In the genomic region with DNA sequence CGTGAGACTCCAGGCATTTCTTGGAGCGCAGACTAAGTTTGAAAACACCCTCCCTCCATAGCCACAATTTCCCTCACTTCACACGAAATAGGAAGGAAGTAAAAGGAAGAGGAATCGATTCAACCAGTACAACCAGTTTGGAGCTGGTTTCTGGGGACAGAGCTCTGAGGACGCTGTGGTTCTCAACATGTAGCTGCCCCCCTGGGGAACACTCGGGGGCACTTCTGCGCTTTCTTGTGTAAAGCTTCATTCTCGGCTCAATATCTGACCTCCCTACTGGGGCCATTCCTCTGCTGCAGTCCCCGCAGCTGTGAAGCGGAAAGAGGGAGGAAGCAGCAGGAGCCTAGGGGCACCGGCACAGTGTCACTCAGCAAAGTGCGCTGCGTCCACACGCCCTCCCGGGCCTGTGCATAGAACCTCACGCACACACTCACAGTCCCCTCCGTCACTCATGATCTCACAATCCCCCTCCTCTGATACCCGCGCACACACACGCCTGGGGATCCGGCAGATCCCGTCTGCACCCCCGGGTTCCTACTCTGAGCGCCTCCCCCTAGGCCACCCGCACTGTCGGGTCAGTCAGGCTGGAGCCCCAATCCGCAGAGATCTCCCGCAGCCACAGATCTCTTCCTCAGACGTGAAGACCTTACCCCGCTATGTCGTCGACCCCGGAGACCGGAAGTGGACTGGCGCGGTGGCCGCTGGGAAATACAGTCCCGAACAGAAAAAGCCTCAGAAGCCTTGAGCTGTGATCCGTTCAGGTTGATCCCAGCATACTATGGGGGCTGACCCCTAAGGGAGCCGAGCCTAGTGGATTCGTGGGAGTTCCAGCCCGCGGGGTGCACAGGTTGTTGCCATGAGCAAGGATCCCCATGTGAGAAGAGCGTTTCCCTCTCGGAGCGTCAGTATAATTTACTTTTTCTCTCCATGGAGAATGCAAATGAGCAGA, we compare ENCODE assay signal across 1 cellular context.
TF ChIP-seq lines count a peak whose summit lies in the region.

A gene (minus strand): TSS at position 688 of the 949 bp plus-strand sequence. CDS start 6,190 bp downstream, outside the sequence.

TF ChIP-seq in HepG2, 621 proteins besides CTCF, POLR2A, EP300 and RAD21 (continued from another document and continues in another):
- TF ChIP-seq, protein P1, sequence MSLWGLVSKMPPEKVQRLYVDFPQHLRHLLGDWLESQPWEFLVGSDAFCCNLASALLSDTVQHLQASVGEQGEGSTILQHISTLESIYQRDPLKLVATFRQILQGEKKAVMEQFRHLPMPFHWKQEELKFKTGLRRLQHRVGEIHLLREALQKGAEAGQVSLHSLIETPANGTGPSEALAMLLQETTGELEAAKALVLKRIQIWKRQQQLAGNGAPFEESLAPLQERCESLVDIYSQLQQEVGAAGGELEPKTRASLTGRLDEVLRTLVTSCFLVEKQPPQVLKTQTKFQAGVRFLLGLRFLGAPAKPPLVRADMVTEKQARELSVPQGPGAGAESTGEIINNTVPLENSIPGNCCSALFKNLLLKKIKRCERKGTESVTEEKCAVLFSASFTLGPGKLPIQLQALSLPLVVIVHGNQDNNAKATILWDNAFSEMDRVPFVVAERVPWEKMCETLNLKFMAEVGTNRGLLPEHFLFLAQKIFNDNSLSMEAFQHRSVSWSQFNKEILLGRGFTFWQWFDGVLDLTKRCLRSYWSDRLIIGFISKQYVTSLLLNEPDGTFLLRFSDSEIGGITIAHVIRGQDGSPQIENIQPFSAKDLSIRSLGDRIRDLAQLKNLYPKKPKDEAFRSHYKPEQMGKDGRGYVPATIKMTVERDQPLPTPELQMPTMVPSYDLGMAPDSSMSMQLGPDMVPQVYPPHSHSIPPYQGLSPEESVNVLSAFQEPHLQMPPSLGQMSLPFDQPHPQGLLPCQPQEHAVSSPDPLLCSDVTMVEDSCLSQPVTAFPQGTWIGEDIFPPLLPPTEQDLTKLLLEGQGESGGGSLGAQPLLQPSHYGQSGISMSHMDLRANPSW (CRISPR knock-in tag; IDR thresholded peaks at IDR 0.05; ENCODE audit: borderline replicate concordance): no peak
- no peak for TF ChIP-seq MZF1 (CRISPR knock-in tag; IDR thresholded peaks at IDR 0.05; ENCODE audit: borderline replicate concordance)
- TF ChIP-seq ZSCAN30 (CRISPR knock-in tag; IDR thresholded peaks at IDR 0.05): no peak
- no peak for TF ChIP-seq PTBP1 (IDR thresholded peaks at IDR 0.05; ENCODE audit: low read depth, low read length, poor library complexity, severe bottlenecking)
- TF ChIP-seq RCOR2 (CRISPR knock-in tag; IDR thresholded peaks at IDR 0.05): 0 out of 2 replicates have a peak, but pooled peaks have one; percentile 26
- TF ChIP-seq PHF21A (CRISPR knock-in tag; IDR thresholded peaks at IDR 0.05): no peak; the same call in none of the 2 replicates
- TF ChIP-seq CHD2 (IDR thresholded peaks at IDR 0.05; ENCODE audit: low read depth, low read length): no peak
- no peak for TF ChIP-seq ZNF546 (CRISPR knock-in tag; conservative IDR thresholded peaks at IDR 0.05)
- no peak for TF ChIP-seq ZNF251 (CRISPR knock-in tag; IDR thresholded peaks at IDR 0.05)
- TF ChIP-seq NRL (CRISPR knock-in tag; IDR thresholded peaks at IDR 0.05; ENCODE audit: borderline replicate concordance): peak; percentile 71; the same call in 1 of the 2 replicates
- TF ChIP-seq, protein P2, sequence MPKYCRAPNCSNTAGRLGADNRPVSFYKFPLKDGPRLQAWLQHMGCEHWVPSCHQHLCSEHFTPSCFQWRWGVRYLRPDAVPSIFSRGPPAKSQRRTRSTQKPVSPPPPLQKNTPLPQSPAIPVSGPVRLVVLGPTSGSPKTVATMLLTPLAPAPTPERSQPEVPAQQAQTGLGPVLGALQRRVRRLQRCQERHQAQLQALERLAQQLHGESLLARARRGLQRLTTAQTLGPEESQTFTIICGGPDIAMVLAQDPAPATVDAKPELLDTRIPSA (CRISPR knock-in tag; IDR thresholded peaks at IDR 0.05; ENCODE audit: borderline replicate concordance): no peak
- TF ChIP-seq YEATS2 (CRISPR knock-in tag; IDR thresholded peaks at IDR 0.05; ENCODE audit: borderline replicate concordance): peak; percentile 88
- TF ChIP-seq, protein P3, sequence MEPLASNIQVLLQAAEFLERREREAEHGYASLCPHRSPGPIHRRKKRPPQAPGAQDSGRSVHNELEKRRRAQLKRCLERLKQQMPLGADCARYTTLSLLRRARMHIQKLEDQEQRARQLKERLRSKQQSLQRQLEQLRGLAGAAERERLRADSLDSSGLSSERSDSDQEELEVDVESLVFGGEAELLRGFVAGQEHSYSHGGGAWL (CRISPR knock-in tag; IDR thresholded peaks at IDR 0.05): peak; percentile 77
- TF ChIP-seq ZNF569 (CRISPR knock-in tag; IDR thresholded peaks at IDR 0.05; ENCODE audit: borderline replicate concordance): no peak
- no peak for TF ChIP-seq ZNF720 (CRISPR knock-in tag; IDR thresholded peaks at IDR 0.05)
- no peak for TF ChIP-seq ZNF749 (CRISPR knock-in tag; IDR thresholded peaks at IDR 0.05; ENCODE audit: borderline replicate concordance)
- TF ChIP-seq TOE1 (CRISPR knock-in tag; IDR thresholded peaks at IDR 0.05): no peak
- TF ChIP-seq U2AF2 (IDR thresholded peaks at IDR 0.05; ENCODE audit: low read depth, low read length): no peak
- peak; percentile 85; the same call in 1 of the 2 replicates for TF ChIP-seq ZNF564 (CRISPR knock-in tag; IDR thresholded peaks at IDR 0.05)
- no peak for TF ChIP-seq RFX1 (IDR thresholded peaks at IDR 0.05)
- TF ChIP-seq ZNF383 (CRISPR knock-in tag; IDR thresholded peaks at IDR 0.05; ENCODE audit: borderline replicate concordance): no peak
- TF ChIP-seq ZNF501 (CRISPR knock-in tag; IDR thresholded peaks at IDR 0.05): no peak; the same call in 1 of the 2 replicates
- TF ChIP-seq, protein P4, sequence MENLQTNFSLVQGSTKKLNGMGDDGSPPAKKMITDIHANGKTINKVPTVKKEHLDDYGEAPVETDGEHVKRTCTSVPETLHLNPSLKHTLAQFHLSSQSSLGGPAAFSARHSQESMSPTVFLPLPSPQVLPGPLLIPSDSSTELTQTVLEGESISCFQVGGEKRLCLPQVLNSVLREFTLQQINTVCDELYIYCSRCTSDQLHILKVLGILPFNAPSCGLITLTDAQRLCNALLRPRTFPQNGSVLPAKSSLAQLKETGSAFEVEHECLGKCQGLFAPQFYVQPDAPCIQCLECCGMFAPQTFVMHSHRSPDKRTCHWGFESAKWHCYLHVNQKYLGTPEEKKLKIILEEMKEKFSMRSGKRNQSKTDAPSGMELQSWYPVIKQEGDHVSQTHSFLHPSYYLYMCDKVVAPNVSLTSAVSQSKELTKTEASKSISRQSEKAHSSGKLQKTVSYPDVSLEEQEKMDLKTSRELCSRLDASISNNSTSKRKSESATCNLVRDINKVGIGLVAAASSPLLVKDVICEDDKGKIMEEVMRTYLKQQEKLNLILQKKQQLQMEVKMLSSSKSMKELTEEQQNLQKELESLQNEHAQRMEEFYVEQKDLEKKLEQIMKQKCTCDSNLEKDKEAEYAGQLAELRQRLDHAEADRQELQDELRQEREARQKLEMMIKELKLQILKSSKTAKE (CRISPR knock-in tag; IDR thresholded peaks at IDR 0.05; ENCODE audit: borderline replicate concordance): no peak
- TF ChIP-seq ZMYM2 (CRISPR knock-in tag; IDR thresholded peaks at IDR 0.05): no peak
- no peak for TF ChIP-seq ZNF138 (CRISPR knock-in tag; IDR thresholded peaks at IDR 0.05; ENCODE audit: low read depth)
- no peak for TF ChIP-seq NFE2 (CRISPR knock-in tag; IDR thresholded peaks at IDR 0.05)
- peak; percentile 62; the same call in 1 of the 2 replicates for TF ChIP-seq ARHGAP35 (CRISPR knock-in tag; IDR thresholded peaks at IDR 0.05; ENCODE audit: borderline replicate concordance)
- peak; percentile 86 for TF ChIP-seq KAT8 (CRISPR knock-in tag; IDR thresholded peaks at IDR 0.05)
- TF ChIP-seq ONECUT2 (CRISPR knock-in tag; IDR thresholded peaks at IDR 0.05): no peak; the same call in 1 of the 2 replicates
- no peak for TF ChIP-seq PHB2 (IDR thresholded peaks at IDR 0.05; ENCODE audit: partially characterized antibody)
- TF ChIP-seq TEAD2 (CRISPR knock-in tag; IDR thresholded peaks at IDR 0.05): no peak
- TF ChIP-seq MLLT10 (CRISPR knock-in tag; IDR thresholded peaks at IDR 0.05): no peak
- TF ChIP-seq HOXA7 (CRISPR knock-in tag; IDR thresholded peaks at IDR 0.05): no peak
- TF ChIP-seq, protein P5, sequence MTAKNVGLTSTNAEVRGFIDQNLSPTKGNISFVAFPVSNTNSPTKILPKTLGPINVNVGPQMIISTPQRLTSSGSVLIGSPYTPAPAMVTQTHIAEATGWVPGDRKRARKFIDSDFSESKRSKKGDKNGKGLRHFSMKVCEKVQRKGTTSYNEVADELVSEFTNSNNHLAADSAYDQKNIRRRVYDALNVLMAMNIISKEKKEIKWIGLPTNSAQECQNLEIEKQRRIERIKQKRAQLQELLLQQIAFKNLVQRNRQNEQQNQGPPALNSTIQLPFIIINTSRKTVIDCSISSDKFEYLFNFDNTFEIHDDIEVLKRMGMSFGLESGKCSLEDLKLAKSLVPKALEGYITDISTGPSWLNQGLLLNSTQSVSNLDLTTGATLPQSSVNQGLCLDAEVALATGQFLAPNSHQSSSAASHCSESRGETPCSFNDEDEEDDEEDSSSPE (CRISPR knock-in tag; IDR thresholded peaks at IDR 0.05): peak; percentile 25; the same call in 1 of the 2 replicates
- TF ChIP-seq, protein P6, sequence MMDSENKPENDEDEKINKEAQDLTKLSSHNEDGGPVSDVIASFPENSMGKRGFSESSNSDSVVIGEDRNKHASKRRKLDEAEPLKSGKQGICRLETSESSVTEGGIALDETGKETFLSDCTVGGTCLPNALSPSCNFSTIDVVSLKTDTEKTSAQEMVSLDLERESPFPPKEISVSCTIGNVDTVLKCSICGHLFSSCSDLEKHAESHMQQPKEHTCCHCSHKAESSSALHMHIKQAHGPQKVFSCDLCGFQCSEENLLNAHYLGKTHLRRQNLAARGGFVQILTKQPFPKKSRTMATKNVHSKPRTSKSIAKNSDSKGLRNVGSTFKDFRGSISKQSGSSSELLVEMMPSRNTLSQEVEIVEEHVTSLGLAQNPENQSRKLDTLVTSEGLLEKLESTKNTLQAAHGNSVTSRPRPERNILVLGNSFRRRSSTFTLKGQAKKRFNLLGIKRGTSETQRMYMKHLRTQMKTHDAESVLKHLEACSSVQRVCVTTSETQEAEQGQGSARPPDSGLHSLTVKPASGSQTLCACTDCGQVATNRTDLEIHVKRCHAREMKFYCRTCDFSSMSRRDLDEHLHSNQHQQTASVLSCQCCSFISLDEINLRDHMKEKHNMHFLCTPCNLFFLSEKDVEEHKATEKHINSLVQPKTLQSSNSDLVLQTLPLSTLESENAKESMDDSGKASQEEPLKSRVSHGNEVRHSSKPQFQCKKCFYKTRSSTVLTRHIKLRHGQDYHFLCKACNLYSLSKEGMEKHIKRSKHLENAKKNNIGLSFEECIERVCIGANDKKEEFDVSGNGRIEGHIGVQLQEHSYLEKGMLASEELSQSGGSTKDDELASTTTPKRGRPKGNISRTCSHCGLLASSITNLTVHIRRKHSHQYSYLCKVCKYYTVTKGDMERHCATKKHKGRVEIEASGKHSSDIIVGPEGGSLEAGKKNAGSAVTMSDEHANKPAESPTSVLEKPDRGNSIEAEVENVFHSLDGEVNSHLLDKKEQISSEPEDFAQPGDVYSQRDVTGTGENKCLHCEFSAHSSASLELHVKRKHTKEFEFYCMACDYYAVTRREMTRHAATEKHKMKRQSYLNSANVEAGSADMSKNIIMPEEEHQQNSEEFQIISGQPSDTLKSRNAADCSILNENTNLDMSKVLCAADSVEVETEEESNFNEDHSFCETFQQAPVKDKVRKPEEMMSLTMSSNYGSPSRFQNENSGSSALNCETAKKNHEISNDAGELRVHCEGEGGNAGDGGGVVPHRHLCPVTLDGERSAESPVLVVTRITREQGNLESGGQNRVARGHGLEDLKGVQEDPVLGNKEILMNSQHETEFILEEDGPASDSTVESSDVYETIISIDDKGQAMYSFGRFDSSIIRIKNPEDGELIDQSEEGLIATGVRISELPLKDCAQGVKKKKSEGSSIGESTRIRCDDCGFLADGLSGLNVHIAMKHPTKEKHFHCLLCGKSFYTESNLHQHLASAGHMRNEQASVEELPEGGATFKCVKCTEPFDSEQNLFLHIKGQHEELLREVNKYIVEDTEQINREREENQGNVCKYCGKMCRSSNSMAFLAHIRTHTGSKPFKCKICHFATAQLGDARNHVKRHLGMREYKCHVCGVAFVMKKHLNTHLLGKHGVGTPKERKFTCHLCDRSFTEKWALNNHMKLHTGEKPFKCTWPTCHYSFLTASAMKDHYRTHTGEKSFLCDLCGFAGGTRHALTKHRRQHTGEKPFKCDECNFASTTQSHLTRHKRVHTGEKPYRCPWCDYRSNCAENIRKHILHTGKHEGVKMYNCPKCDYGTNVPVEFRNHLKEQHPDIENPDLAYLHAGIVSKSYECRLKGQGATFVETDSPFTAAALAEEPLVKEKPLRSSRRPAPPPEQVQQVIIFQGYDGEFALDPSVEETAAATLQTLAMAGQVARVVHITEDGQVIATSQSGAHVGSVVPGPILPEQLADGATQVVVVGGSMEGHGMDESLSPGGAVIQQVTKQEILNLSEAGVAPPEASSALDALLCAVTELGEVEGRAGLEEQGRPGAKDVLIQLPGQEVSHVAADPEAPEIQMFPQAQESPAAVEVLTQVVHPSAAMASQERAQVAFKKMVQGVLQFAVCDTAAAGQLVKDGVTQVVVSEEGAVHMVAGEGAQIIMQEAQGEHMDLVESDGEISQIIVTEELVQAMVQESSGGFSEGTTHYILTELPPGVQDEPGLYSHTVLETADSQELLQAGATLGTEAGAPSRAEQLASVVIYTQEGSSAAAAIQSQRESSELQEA (CRISPR knock-in tag; IDR thresholded peaks at IDR 0.05; ENCODE audit: not compliant biosample characterization): no peak
- TF ChIP-seq, protein P7, sequence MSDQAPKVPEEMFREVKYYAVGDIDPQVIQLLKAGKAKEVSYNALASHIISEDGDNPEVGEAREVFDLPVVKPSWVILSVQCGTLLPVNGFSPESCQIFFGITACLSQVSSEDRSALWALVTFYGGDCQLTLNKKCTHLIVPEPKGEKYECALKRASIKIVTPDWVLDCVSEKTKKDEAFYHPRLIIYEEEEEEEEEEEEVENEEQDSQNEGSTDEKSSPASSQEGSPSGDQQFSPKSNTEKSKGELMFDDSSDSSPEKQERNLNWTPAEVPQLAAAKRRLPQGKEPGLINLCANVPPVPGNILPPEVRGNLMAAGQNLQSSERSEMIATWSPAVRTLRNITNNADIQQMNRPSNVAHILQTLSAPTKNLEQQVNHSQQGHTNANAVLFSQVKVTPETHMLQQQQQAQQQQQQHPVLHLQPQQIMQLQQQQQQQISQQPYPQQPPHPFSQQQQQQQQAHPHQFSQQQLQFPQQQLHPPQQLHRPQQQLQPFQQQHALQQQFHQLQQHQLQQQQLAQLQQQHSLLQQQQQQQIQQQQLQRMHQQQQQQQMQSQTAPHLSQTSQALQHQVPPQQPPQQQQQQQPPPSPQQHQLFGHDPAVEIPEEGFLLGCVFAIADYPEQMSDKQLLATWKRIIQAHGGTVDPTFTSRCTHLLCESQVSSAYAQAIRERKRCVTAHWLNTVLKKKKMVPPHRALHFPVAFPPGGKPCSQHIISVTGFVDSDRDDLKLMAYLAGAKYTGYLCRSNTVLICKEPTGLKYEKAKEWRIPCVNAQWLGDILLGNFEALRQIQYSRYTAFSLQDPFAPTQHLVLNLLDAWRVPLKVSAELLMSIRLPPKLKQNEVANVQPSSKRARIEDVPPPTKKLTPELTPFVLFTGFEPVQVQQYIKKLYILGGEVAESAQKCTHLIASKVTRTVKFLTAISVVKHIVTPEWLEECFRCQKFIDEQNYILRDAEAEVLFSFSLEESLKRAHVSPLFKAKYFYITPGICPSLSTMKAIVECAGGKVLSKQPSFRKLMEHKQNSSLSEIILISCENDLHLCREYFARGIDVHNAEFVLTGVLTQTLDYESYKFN (CRISPR knock-in tag; conservative IDR thresholded peaks at IDR 0.05): peak; percentile 37; the same call in 1 of the 2 replicates
